Comparison of ENCODE assay signal across 8 cellular contexts in the genomic region with DNA sequence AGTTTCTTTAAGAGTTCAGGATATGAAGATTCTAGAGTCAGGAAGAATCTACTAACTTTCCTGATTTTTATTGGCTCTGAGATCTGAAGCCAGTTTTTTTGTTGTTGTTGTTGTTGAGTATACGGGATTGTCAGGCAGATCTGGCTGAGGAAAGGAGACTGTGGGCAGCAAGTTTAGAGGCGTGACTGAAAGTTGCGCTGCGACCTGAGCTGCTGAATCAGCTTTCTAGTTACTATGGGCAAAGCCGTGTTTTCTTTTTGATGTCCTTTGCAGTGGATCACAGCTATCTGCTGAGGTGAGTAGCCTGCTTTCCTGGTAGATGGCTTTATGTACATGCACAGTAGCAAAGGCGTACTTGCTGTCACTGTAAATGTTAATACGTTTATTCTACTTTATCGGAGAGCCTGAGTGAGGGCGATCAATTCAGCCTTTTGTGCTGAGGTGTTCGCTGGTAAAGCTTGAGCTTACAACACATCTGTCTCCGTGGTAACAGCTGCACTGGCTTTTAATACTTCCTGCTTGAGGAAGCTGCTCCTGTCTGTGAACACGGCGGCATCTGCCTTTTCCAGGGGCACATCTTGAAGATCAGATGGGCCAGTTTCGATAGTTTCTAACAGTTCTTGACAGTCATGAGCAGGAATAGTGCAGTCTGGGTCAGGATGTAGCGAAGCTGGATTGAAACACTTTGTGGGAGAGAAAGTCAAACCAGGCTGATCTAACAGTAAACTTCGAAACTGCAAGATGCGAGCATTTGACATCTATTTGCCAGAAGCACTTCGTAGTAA.
DNase-seq lines count a peak whose midpoint lies in the region; ATAC-seq and TF ChIP-seq lines count a peak whose summit lies in the region.
"Not testable (repeated sequence)": the region's sequence is repeated elsewhere in the genome, so short reads cannot be mapped to it uniquely, and the experiment has no call there.

No MANE protein-coding gene starts in this region.

- H3K79me1 ChIP-seq in trophoblast cell (ENCODE audit: low read length), result not testable (repeated sequence)

- TSS peak; percentile 14 for BruUV-seq in Caco-2 (replicated peaks; lab: Mats Ljungman, UMichigan)
- not testable (repeated sequence) for BruUV-seq in mammary epithelial cell (replicated peaks; lab: Mats Ljungman, UMichigan)

- H3K14ac ChIP-seq in trophoblast cell (ENCODE audit: low read length), result not testable (repeated sequence)

- intact Hi-C loops in Caco-2 (cut with micrococcal nuclease; ENCODE audit: unreplicated experiment); mammary epithelial cell (cut with micrococcal nuclease): not testable (repeated sequence)

- H2AK5ac ChIP-seq in trophoblast cell (ENCODE audit: low read length), result not testable (repeated sequence)

- ATAC-seq in WTC11; activated T-helper 17 cell treated with anti-CD3 and anti-CD28 coated beads, Interleukin-2, amount 50 U/mL, for 72 hours (replicated peaks): not testable (repeated sequence)

- H3K79me2 ChIP-seq in mammary epithelial cell (ENCODE audit: insufficient read depth, low read length); trophoblast cell (ENCODE audit: control insufficient read depth, insufficient read depth, low read length, poor library complexity): not testable (repeated sequence)

- not testable (repeated sequence) for H4K12ac ChIP-seq in trophoblast cell (ENCODE audit: low read depth, low read length)

- peaks cover 12% of the 10 kb centered on the region for H3K4me1 ChIP-seq in Caco-2
- not testable (repeated sequence) for H3K4me1 ChIP-seq in mammary epithelial cell (ENCODE audit: insufficient read depth, low read length); trophoblast cell (ENCODE audit: control insufficient read depth in 1 of 2, insufficient read depth in 2 of 2, low read length in 2 of 2)

- H3K27ac Mint-ChIP-seq in Caco-2 (ENCODE audit: unreplicated experiment) (peak overlapping the region; percentile 89), WTC11 (peak overlapping the region; percentile 67)
- H3K27ac Mint-ChIP-seq in activated T-helper 17 cell treated with anti-CD3 and anti-CD28 coated beads, Interleukin-2, amount 50 U/mL, for 72 hours, result peak overlapping the region; percentile 96

- H3K27me3 Mint-ChIP-seq in Caco-2 (ENCODE audit: insufficient read depth, unreplicated experiment); WTC11 (ENCODE audit: low read depth); activated T-helper 17 cell treated with anti-CD3 and anti-CD28 coated beads, Interleukin-2, amount 50 U/mL, for 72 hours: not testable (repeated sequence)

- POLR2A ChIA-PET in Caco-2 (lab: Charles Lee); WTC11 (lab: Charles Lee): not testable (repeated sequence)

- H2AFZ ChIP-seq in mammary epithelial cell (ENCODE audit: low read depth, low read length), result peak overlapping the region; percentile 79
- not testable (repeated sequence) for H2AFZ ChIP-seq in trophoblast cell (ENCODE audit: insufficient read depth, low read length, poor library complexity)

- peak overlapping the region; percentile 33 for H3K4me3 ChIP-seq in Caco-2 (ENCODE audit: low read depth, low read length)
- not testable (repeated sequence) for H3K4me3 ChIP-seq in mammary epithelial cell (replicated peaks in 1 of 3; ENCODE audit: insufficient read depth in 1 of 3, low read depth in 2 of 3, low read length in 3 of 3); trophoblast cell (ENCODE audit: low read depth, low read length)

- H4K8ac ChIP-seq in trophoblast cell (ENCODE audit: low read depth, low read length), result not testable (repeated sequence)

- H3K9me3 Mint-ChIP-seq in Caco-2 (ENCODE audit: unreplicated experiment); WTC11; activated T-helper 17 cell treated with anti-CD3 and anti-CD28 coated beads, Interleukin-2, amount 50 U/mL, for 72 hours: not testable (repeated sequence)

- H3K27ac ChIP-seq in mammary epithelial cell (ENCODE audit: insufficient read depth, low read depth, low read length); trophoblast cell (ENCODE audit: low read depth, low read length): not testable (repeated sequence)

- not testable (repeated sequence) for H2BK5ac ChIP-seq in trophoblast cell (ENCODE audit: low read depth, low read length, poor library complexity)

- not testable (repeated sequence) for H3K36me3 Mint-ChIP-seq in Caco-2 (ENCODE audit: insufficient read depth, unreplicated experiment); WTC11
- H3K36me3 Mint-ChIP-seq in activated T-helper 17 cell treated with anti-CD3 and anti-CD28 coated beads, Interleukin-2, amount 50 U/mL, for 72 hours (ENCODE audit: low read depth), result peaks cover 24% of the 10 kb centered on the region

- H3K27me3 ChIP-seq in Caco-2 (replicated peaks; ENCODE audit: control insufficient read depth, insufficient read depth, low read length); mammary epithelial cell (ENCODE audit: insufficient read depth, low read length); trophoblast cell (ENCODE audit: insufficient read depth, low read length): not testable (repeated sequence)

- not testable (repeated sequence) for H4K91ac ChIP-seq in trophoblast cell (ENCODE audit: low read depth, low read length)

- not testable (repeated sequence) for H3K4ac ChIP-seq in trophoblast cell (ENCODE audit: low read depth, low read length)

- not testable (repeated sequence) for H3K18ac ChIP-seq in trophoblast cell (ENCODE audit: low read length)

- in situ Hi-C loops in mammary epithelial cell (cut with MboI; ENCODE audit: low sequenced_read_pairs in 2 of 2), result not testable (repeated sequence)

- H2BK12ac ChIP-seq in trophoblast cell (ENCODE audit: low read length), result not testable (repeated sequence)

- H2BK120ac ChIP-seq in trophoblast cell (ENCODE audit: insufficient read depth, low read length, poor library complexity), result not testable (repeated sequence)

- dilution Hi-C loops in mammary epithelial cell (cut with HindIII; ENCODE audit: low sequenced_read_pairs), result not testable (repeated sequence)

- H3K36me3 ChIP-seq in Caco-2 (ENCODE audit: control insufficient read depth, insufficient read depth, low read length); mammary epithelial cell (ENCODE audit: insufficient read depth, low read length); trophoblast cell (ENCODE audit: control insufficient read depth in 1 of 2, insufficient read depth in 2 of 2, low read length in 2 of 2): not testable (repeated sequence)

- CTCF ChIA-PET in Caco-2 (lab: Charles Lee) (interaction anchor here (1.1 to 1.2 kb wide), 2 partner anchors 53 to 71 kb away, joined by 3 to 6 read pairs; no protein-coding TSS in a partner anchor), WTC11 (lab: Charles Lee) (interaction anchor here (0.7 to 1.2 kb wide), 2 partner anchors 71 to 109 kb away, joined by 3 to 5 read pairs; no protein-coding TSS in a partner anchor)
- CTCF ChIA-PET in mammary epithelial cell (lab: Charles Lee; ENCODE audit: low non-redundant PET), result not testable (repeated sequence)

- peak overlapping the region; percentile 80 for H3K4me3 Mint-ChIP-seq in Caco-2 (ENCODE audit: unreplicated experiment)
- not testable (repeated sequence) for H3K4me3 Mint-ChIP-seq in WTC11
- peak overlapping the region; percentile 79 for H3K4me3 Mint-ChIP-seq in activated T-helper 17 cell treated with anti-CD3 and anti-CD28 coated beads, Interleukin-2, amount 50 U/mL, for 72 hours

- WGBS in mammary epithelial cell (ENCODE audit: low coverage, missing lambda C conversion rate), result 18% methylated on average over 13 of the region's 18 CpGs
- WGBS in trophoblast cell (ENCODE audit: extremely low coverage, insufficient coverage, insufficient read length), result no CpG with 5 or more reads among the region's 18 CpGs

- H4K20me1 ChIP-seq in mammary epithelial cell (ENCODE audit: insufficient read depth, low read length), result not testable (repeated sequence)

- H3K23ac ChIP-seq in trophoblast cell (ENCODE audit: low read length), result not testable (repeated sequence)

- H3K4me1 Mint-ChIP-seq in Caco-2 (ENCODE audit: low read depth, unreplicated experiment) (peaks cover 53% of the 10 kb centered on the region), WTC11 (peaks cover 51% of the 10 kb centered on the region)
- peaks cover 37% of the 10 kb centered on the region for H3K4me1 Mint-ChIP-seq in activated T-helper 17 cell treated with anti-CD3 and anti-CD28 coated beads, Interleukin-2, amount 50 U/mL, for 72 hours

- not testable (repeated sequence) for H3K9ac ChIP-seq in mammary epithelial cell (ENCODE audit: insufficient read depth, low read length); trophoblast cell (ENCODE audit: low read length)

- not testable (repeated sequence) for TF ChIP-seq CTCF in Caco-2 (IDR thresholded peaks at IDR 0.05; ENCODE audit: insufficient read depth in 1 of 2, low read depth in 1 of 2, low read length in 1 of 2, severe bottlenecking in 1 of 2, unreplicated experiment in 1 of 2); WTC11 (IDR thresholded peaks at IDR 0.05); mammary epithelial cell (conservative IDR thresholded peaks at IDR 0.05 in 1 of 2, IDR thresholded peaks at IDR 0.05 in 1 of 2; ENCODE audit: extremely low read depth in 1 of 2, insufficient read depth in 1 of 2, low read depth in 1 of 2, low read length in 2 of 2)

- peak overlapping the region; percentile 61 for H3K4me2 ChIP-seq in mammary epithelial cell (ENCODE audit: insufficient read depth, low read depth, low read length)
- not testable (repeated sequence) for H3K4me2 ChIP-seq in trophoblast cell (ENCODE audit: low read length)

- DNase-seq in Caco-2 (peak; percentile 53 to 55), NCI-H524 (lab: John Stamatoyannopoulos, UW) (peak; percentile 12 to 55), mammary epithelial cell (peak; percentile 16), kidney tubule cell (ENCODE audit: low spot score) (peak; percentile 9), trophoblast cell (peak; percentile 30 to 54)
- DNase-seq in WTC11 (ENCODE audit: low spot score), result not testable (repeated sequence)
- DNase-seq in stimulated activated naive CD4-positive, alpha-beta T cell treated with Interleukin-2 at 50 U/mL for 16 hours (lab: John Stamatoyannopoulos, UW), result peak; percentile 41

- not testable (repeated sequence) for H3K9me3 ChIP-seq in Caco-2; mammary epithelial cell (replicated peaks; ENCODE audit: insufficient read depth, low read length); trophoblast cell (ENCODE audit: insufficient read depth, low read depth, low read length)
